In genomic region chr20:64072664-64073063, GRCh38 we compare ENCODE assay signal across 16 cellular contexts. TPM values are rescaled to one million over a fixed set of nuclear protein-coding genes. Genes with fewer than 3 reads are reported as not detected.
"Had no signal": no experiment of that assay in that cellular context is flagged by ENCODE, and none has a peak within 500 bp of the region (broad histone marks: within the 10 kb centered on the region; RNA-seq: fewer than 3 reads in every experiment).

No MANE protein-coding gene starts in this region.

- H3K36me3 Mint-ChIP-seq: natural killer cell treated with Interleukin-12 subunit alpha and Interleukin-12 subunit beta and Interleukin-15 and Interleukin-18, amount 100 ng/mL, for 72 hours had no signal

- H3K27ac Mint-ChIP-seq: activated naive CD4-positive, alpha-beta T cell treated with anti-CD3 and anti-CD28 coated beads for 36 hours; activated T-helper 2 cell treated with anti-CD3 and anti-CD28 coated beads, Interferon-gamma antibody, Interleukin-2, Interleukin-4, amounts not matched to agents 10 μg/mL and 5 μg/mL and 100 μg/mL, durations not matched to agents 14 hours and 24 hours and 36 hours; progenitor cell of endocrine pancreas had no signal

- ATAC-seq: natural killer cell treated with Interleukin-12 subunit alpha and Interleukin-12 subunit beta and Interleukin-15 and Interleukin-18, amount 100 ng/mL, for 72 hours had no signal

- H3K27me3 Mint-ChIP-seq: activated CD4-positive, alpha-beta memory T cell treated with anti-CD3 and anti-CD28 coated beads, Interleukin-2, amount 10 ng/mL, durations not matched to agents 7 days and 5 days; natural killer cell treated with Interleukin-12 subunit alpha and Interleukin-12 subunit beta and Interleukin-15 and Interleukin-18, amount 100 ng/mL, for 72 hours; progenitor cell of endocrine pancreas had no signal

- H3K9me3 Mint-ChIP-seq: activated CD4-positive, alpha-beta memory T cell treated with anti-CD3 and anti-CD28 coated beads, Interleukin-2, amount 10 ng/mL, durations not matched to agents 7 days and 5 days; activated naive CD4-positive, alpha-beta T cell treated with anti-CD3 and anti-CD28 coated beads for 36 hours; activated T-helper 2 cell treated with anti-CD3 and anti-CD28 coated beads, Interferon-gamma antibody, Interleukin-2, Interleukin-4, amounts not matched to agents 10 μg/mL and 5 μg/mL and 100 μg/mL, durations not matched to agents 14 hours and 24 hours and 36 hours; immature natural killer cell; natural killer cell treated with Interleukin-12 subunit alpha and Interleukin-12 subunit beta and Interleukin-15 and Interleukin-18, amount 100 ng/mL, for 72 hours had no signal

- H3K4me3 Mint-ChIP-seq: activated CD4-positive, alpha-beta memory T cell treated with anti-CD3 and anti-CD28 coated beads, Interleukin-2, amount 10 ng/mL, durations not matched to agents 7 days and 5 days; activated naive CD4-positive, alpha-beta T cell treated with anti-CD3 and anti-CD28 coated beads for 36 hours; immature natural killer cell; natural killer cell treated with Interleukin-12 subunit alpha and Interleukin-12 subunit beta and Interleukin-15 and Interleukin-18, amount 100 ng/mL, for 72 hours had no signal

- DNase-seq: activated CD4-positive, alpha-beta memory T cell treated with anti-CD3 and anti-CD28 coated beads, Interleukin-2, amount 10 ng/mL, durations not matched to agents 7 days and 5 days; activated naive CD4-positive, alpha-beta T cell treated with anti-CD3 and anti-CD28 coated beads for 36 hours; dermis blood vessel endothelial cell; foreskin melanocyte; head of caudate nucleus; immature natural killer cell; nucleus accumbens; small intestine had no signal

RNA-seq across cellular contexts. Expression of gene LKAAEAR1, which starts 11.5 kb away (rescaled TPM):
- total RNA-seq: ascending aorta; dermis blood vessel endothelial cell; fibroblast of lung; mesenteric fat pad; natural killer cell treated with Interleukin-12 subunit alpha and Interleukin-12 subunit beta and Interleukin-15 and Interleukin-18, amount 100 ng/mL, for 72 hours; progenitor cell of endocrine pancreas; right atrium auricular region; urinary bladder had no signal

RNA-seq across cellular contexts. Expression of gene SOX18, which starts 23.2 kb away (rescaled TPM):
- total RNA-seq: activated naive CD4-positive, alpha-beta T cell treated with anti-CD3 and anti-CD28 coated beads for 36 hours; fibroblast of lung; natural killer cell treated with Interleukin-12 subunit alpha and Interleukin-12 subunit beta and Interleukin-15 and Interleukin-18, amount 100 ng/mL, for 72 hours; progenitor cell of endocrine pancreas had no signal
